Comparison of ENCODE assay signal across 1 cellular context in the genomic region with DNA sequence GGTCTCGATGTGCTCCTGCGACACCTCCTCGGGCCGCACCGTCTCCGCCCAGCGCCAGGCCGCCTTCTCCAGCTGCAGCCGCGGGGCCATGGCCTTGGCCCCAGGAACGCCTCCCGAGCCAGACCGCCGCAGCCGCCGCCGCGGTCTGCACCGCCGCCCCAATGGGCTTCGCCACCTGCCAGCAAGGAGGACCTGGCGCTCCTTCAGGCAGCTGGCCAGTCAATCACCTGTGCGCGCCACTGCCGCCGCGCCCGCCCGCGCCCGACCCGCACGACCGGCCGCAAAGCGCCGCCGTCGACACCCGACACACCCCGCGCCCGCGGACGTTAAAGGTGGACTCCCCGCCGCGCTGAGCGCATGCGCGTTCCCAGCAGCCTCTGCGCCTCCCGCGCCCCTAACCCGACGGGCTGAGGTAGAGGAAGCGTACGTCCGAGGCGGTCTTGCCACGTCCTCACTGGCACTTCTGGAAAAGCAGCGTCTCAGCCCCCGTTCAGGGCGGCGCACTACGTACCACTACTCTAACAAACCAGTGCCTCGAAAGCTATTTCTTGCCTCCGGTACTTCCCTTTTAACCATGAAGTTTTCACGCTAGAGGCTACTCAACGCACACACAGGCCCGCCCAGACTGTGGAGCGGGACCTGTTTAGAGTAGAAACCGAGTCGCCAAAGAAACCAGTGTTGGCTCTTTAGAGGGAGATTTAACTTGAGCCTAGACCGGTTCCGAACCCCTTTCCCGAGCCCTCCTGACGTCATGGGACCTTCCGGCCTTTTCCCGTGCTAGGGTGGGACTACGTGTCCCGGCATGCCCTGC.
A peak's percentile ranks its signal among the peaks of the same experiment; 100 is the strongest.
TF ChIP-seq lines count a peak whose summit lies in the region.

A gene with protein sequence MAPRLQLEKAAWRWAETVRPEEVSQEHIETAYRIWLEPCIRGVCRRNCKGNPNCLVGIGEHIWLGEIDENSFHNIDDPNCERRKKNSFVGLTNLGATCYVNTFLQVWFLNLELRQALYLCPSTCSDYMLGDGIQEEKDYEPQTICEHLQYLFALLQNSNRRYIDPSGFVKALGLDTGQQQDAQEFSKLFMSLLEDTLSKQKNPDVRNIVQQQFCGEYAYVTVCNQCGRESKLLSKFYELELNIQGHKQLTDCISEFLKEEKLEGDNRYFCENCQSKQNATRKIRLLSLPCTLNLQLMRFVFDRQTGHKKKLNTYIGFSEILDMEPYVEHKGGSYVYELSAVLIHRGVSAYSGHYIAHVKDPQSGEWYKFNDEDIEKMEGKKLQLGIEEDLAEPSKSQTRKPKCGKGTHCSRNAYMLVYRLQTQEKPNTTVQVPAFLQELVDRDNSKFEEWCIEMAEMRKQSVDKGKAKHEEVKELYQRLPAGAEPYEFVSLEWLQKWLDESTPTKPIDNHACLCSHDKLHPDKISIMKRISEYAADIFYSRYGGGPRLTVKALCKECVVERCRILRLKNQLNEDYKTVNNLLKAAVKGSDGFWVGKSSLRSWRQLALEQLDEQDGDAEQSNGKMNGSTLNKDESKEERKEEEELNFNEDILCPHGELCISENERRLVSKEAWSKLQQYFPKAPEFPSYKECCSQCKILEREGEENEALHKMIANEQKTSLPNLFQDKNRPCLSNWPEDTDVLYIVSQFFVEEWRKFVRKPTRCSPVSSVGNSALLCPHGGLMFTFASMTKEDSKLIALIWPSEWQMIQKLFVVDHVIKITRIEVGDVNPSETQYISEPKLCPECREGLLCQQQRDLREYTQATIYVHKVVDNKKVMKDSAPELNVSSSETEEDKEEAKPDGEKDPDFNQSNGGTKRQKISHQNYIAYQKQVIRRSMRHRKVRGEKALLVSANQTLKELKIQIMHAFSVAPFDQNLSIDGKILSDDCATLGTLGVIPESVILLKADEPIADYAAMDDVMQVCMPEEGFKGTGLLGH (minus strand): TSS at position 282 of the 811 bp plus-strand sequence. CDS start 192 bp downstream, at position 90.

TF ChIP-seq in HepG2, 621 proteins besides CTCF, POLR2A, EP300 and RAD21 (continued from another document and continues in another):
- no peak for TF ChIP-seq ZBTB40 (IDR thresholded peaks at IDR 0.05)
- peak; percentile 50 for TF ChIP-seq ZBTB40 (CRISPR knock-in tag; IDR thresholded peaks at IDR 0.05)
- TF ChIP-seq ZFP36L2 (CRISPR knock-in tag; IDR thresholded peaks at IDR 0.05), result no peak
- TF ChIP-seq ZNF343 (CRISPR knock-in tag; IDR thresholded peaks at IDR 0.05), result 0 out of 2 replicates have a peak, but pooled peaks have one; percentile 27
- peak; percentile 30; the same call in 1 of the 2 replicates for TF ChIP-seq NCOR1 (IDR thresholded peaks at IDR 0.05; ENCODE audit: borderline replicate concordance, low read length)
- peak; percentile 70; the same call in 1 of the 2 replicates for TF ChIP-seq ZNF614 (CRISPR knock-in tag; IDR thresholded peaks at IDR 0.05; ENCODE audit: borderline replicate concordance)
- no peak for TF ChIP-seq ZFP1 (CRISPR knock-in tag; IDR thresholded peaks at IDR 0.05)
- peak; percentile 93 for TF ChIP-seq ARNT2 (CRISPR knock-in tag; IDR thresholded peaks at IDR 0.05; ENCODE audit: low read depth)
- no peak for TF ChIP-seq PCBP2 (optimal IDR thresholded peaks at IDR 0.05; ENCODE audit: low read depth, low read length, poor library complexity, severe bottlenecking)
- peak; percentile 89 for TF ChIP-seq SPEN (CRISPR knock-in tag; IDR thresholded peaks at IDR 0.05; ENCODE audit: low read depth)
- TF ChIP-seq YY1 (IDR thresholded peaks at IDR 0.05; ENCODE audit: insufficient read depth, insufficient replicate concordance, low read depth, low read length), result peak; percentile 58
- TF ChIP-seq TEAD3 (CRISPR knock-in tag; optimal IDR thresholded peaks at IDR 0.05; ENCODE audit: borderline replicate concordance), result no peak
- 0 out of 2 replicates have a peak, but pooled peaks have one; percentile 21 for TF ChIP-seq XBP1 (CRISPR knock-in tag; IDR thresholded peaks at IDR 0.05)
- TF ChIP-seq, protein P1, sequence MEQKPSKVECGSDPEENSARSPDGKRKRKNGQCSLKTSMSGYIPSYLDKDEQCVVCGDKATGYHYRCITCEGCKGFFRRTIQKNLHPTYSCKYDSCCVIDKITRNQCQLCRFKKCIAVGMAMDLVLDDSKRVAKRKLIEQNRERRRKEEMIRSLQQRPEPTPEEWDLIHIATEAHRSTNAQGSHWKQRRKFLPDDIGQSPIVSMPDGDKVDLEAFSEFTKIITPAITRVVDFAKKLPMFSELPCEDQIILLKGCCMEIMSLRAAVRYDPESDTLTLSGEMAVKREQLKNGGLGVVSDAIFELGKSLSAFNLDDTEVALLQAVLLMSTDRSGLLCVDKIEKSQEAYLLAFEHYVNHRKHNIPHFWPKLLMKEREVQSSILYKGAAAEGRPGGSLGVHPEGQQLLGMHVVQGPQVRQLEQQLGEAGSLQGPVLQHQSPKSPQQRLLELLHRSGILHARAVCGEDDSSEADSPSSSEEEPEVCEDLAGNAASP (CRISPR knock-in tag; IDR thresholded peaks at IDR 0.05; ENCODE audit: borderline replicate concordance), result peak; percentile 72
- TF ChIP-seq CBX1 (IDR thresholded peaks at IDR 0.05; ENCODE audit: low read depth), result peak; percentile 20
- TF ChIP-seq ZBTB7B (CRISPR knock-in tag; IDR thresholded peaks at IDR 0.05), result 0 out of 2 replicates have a peak, but pooled peaks have one; percentile 43
- no peak for TF ChIP-seq ELF4 (CRISPR knock-in tag; IDR thresholded peaks at IDR 0.05; ENCODE audit: borderline replicate concordance)
- peak; percentile 55; the same call in 1 of the 2 replicates for TF ChIP-seq IKZF5 (CRISPR knock-in tag; IDR thresholded peaks at IDR 0.05)
- TF ChIP-seq, protein P2, sequence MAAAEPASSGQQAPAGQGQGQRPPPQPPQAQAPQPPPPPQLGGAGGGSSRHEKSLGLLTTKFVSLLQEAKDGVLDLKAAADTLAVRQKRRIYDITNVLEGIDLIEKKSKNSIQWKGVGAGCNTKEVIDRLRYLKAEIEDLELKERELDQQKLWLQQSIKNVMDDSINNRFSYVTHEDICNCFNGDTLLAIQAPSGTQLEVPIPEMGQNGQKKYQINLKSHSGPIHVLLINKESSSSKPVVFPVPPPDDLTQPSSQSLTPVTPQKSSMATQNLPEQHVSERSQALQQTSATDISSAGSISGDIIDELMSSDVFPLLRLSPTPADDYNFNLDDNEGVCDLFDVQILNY (CRISPR knock-in tag; conservative IDR thresholded peaks at IDR 0.05), result peak; percentile 14; the same call in 1 of the 2 replicates
- TF ChIP-seq NFATC3 (CRISPR knock-in tag; IDR thresholded peaks at IDR 0.05), result peak; percentile 48; the same call in 1 of the 2 replicates
- TF ChIP-seq ZXDC (CRISPR knock-in tag; IDR thresholded peaks at IDR 0.05), result peak; percentile 95
- TF ChIP-seq POLR2AphosphoS5 (IDR thresholded peaks at IDR 0.05; ENCODE audit: low read depth, low read length), result peak; percentile 98
- no peak for TF ChIP-seq STAG1 (CRISPR knock-in tag; IDR thresholded peaks at IDR 0.05)
- TF ChIP-seq ZNF782 (CRISPR knock-in tag; IDR thresholded peaks at IDR 0.05; ENCODE audit: borderline replicate concordance), result no peak
- no peak for TF ChIP-seq KMT2A (CRISPR knock-in tag; IDR thresholded peaks at IDR 0.05)
- no peak for TF ChIP-seq KDM4B (CRISPR knock-in tag; IDR thresholded peaks at IDR 0.05)
